12 cellular contexts compared by ENCODE assay signal in genomic region chr17:74360993-74361612, GRCh38. TPM values are rescaled to one million over a fixed set of nuclear protein-coding genes. Genes with fewer than 3 reads are reported as not detected.
DNase-seq lines count a peak whose midpoint lies in the region; ATAC-seq and TF ChIP-seq lines count a peak whose summit lies in the region.
"Had no signal": no experiment of that assay in that cellular context is flagged by ENCODE, and none has a peak within 500 bp of the region (broad histone marks: within the 10 kb centered on the region; RNA-seq: fewer than 3 reads in every experiment).

No MANE protein-coding gene starts in this region.

- H3K27me3 ChIP-seq in HUES48 (ENCODE audit: control insufficient read depth, insufficient read depth, low read length) (peaks cover 25% of the 10 kb centered on the region), neural cell (ENCODE audit: insufficient read depth, low read depth, low read length) (no peaks in the 10 kb centered on the region)

- no peak for ATAC-seq in GM21723 (IDR thresholded peaks at IDR 0.05; ENCODE audit: unreplicated experiment)

- DNase-seq in NCI-H2171 treated with DMSO at 0.1 percent for 48 hours (lab: John Stamatoyannopoulos, UW) (peak; percentile 88), germinal center (ENCODE audit: low spot score) (no peak), NCI-H1930 (lab: John Stamatoyannopoulos, UW) (no peak)

- no peaks in the 10 kb centered on the region for H3K9me2 ChIP-seq in neural cell (ENCODE audit: insufficient read depth, low read length)

- no peaks in the 10 kb centered on the region for H3F3A ChIP-seq in neural cell (ENCODE audit: insufficient read depth, low read length, poor library complexity, severe bottlenecking)

- H4K20me1 ChIP-seq in neural cell (ENCODE audit: insufficient read depth) = no peaks in the 10 kb centered on the region

- peak overlapping the region; percentile 32 for H2AFZ ChIP-seq in neural cell (ENCODE audit: low read depth, low read length)

- no peak for TF ChIP-seq RAD21 in neural cell (conservative IDR thresholded peaks at IDR 0.05)

- no peak for TF ChIP-seq CTCF in neural cell (IDR thresholded peaks at IDR 0.05; ENCODE audit: poor library complexity, severe bottlenecking)

- TF ChIP-seq EP300 in neural cell (conservative IDR thresholded peaks at IDR 0.05; ENCODE audit: poor library complexity, severe bottlenecking) = no peak

- peaks cover 9% of the 10 kb centered on the region for H3K4me1 ChIP-seq in HUES48 (ENCODE audit: control insufficient read depth, insufficient read depth, low read length)

- H3K9ac ChIP-seq in HUES48 (ENCODE audit: low read depth, low read length) = 0 out of 2 replicates have a peak overlapping the region, but pooled peaks have one; percentile 5
- peak overlapping the region; percentile 51 for H3K9ac ChIP-seq in neural cell (ENCODE audit: low read length)
- H3K9ac ChIP-seq: KMS-11 had no signal

- H3K27ac ChIP-seq in HUES48 (ENCODE audit: low read depth, low read length) (no peak overlapping the region), angular gyrus (ENCODE audit: low read depth, low read length) (peak overlapping the region; percentile 81), neural cell (ENCODE audit: low read length) (peak overlapping the region; percentile 20)
- H3K27ac ChIP-seq: ascending aorta, KMS-11, left ventricle myocardium inferior, tibial nerve had no signal

- H3K4me2 ChIP-seq in neural cell (ENCODE audit: low read length) = no peak overlapping the region
- H3K4me2 ChIP-seq: KMS-11 had no signal

- H3K4me3 ChIP-seq in HUES48 (ENCODE audit: low read depth, low read length) (no peak overlapping the region), neural cell (ENCODE audit: low read length) (peak overlapping the region; percentile 52)
- H3K4me3 ChIP-seq: ascending aorta, left ventricle myocardium inferior, tibial nerve had no signal

- H3K36me3 ChIP-seq in HUES48 (ENCODE audit: control insufficient read depth, insufficient read depth, low read length) (no peaks in the 10 kb centered on the region), neural cell (ENCODE audit: insufficient read depth, low read length) (no peaks in the 10 kb centered on the region)
- H3K36me3 ChIP-seq: ascending aorta, left ventricle myocardium inferior, tibial nerve had no signal

- no peaks in the 10 kb centered on the region for H3K79me2 ChIP-seq in neural cell (replicated peaks; ENCODE audit: insufficient read depth, low read length)

- H3K9me3 ChIP-seq in HUES48 (ENCODE audit: control insufficient read depth, insufficient read depth, low read length) (no peaks in the 10 kb centered on the region), neural cell (ENCODE audit: low read length) (no peaks in the 10 kb centered on the region)
- H3K9me3 ChIP-seq: ascending aorta, left ventricle myocardium inferior, tibial nerve had no signal

TF ChIP-seq in neural cell, 6 proteins besides CTCF, POLR2A, EP300 and RAD21:
- TF ChIP-seq TAF1 (IDR thresholded peaks at IDR 0.05; ENCODE audit: low read depth) (no peak), MXI1 (conservative IDR thresholded peaks at IDR 0.05; ENCODE audit: poor library complexity, severe bottlenecking) (peak; percentile 48)

RNA-seq across cellular contexts. Expression of gene BTBD17, which starts 0.6 kb away (rescaled TPM):
- 5.3 and 8.5 TPM in 2 replicates for polyA plus RNA-seq in neural cell
- 6.0 and 7.1 TPM in 2 replicates for polyA minus RNA-seq in neural cell
- polyA plus RNA-seq: CD8-positive, alpha-beta memory T cell had no signal

RNA-seq across cellular contexts. Expression of gene GPR142, which starts 6.2 kb away (rescaled TPM):
- not detected in 2 replicates for polyA plus RNA-seq in neural cell
- polyA minus RNA-seq in neural cell = not detected in 2 replicates
- polyA plus RNA-seq: CD8-positive, alpha-beta memory T cell had no signal

RNA-seq across cellular contexts. Expression of gene KIF19, which starts 35.1 kb away (rescaled TPM):
- not detected in 2 replicates for polyA plus RNA-seq in neural cell
- not detected in 2 replicates for polyA minus RNA-seq in neural cell
